Comparison of ENCODE assay signal across 31 cellular contexts in the genomic region with DNA sequence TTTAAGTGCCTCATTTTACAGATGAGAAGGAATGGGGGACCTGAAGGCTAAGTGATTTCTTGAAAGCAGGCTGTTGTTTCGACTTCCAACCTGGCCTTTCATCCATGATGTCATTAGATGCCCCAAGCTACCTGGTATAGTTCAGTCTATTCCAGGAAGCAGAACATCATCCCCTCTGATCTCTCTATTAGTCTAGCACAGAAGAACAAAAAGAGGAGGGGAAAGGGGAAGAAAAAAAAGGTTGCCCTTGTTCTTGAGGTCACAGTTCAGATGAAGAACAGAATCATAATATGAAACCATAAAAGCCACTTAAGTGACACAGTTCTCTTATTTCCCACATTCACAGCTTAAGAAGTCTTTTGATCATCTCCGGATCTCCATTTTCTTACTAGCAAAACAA.
DNase-seq lines count a peak whose midpoint lies in the region; ATAC-seq and TF ChIP-seq lines count a peak whose summit lies in the region.
"Had no signal": no experiment of that assay in that cellular context is flagged by ENCODE, and none has a peak within 500 bp of the region (broad histone marks: within the 10 kb centered on the region; RNA-seq: fewer than 3 reads in every experiment).

No MANE protein-coding gene starts in this region.

- peaks cover 15% of the 10 kb centered on the region for H3K36me3 Mint-ChIP-seq in activated CD8-positive, alpha-beta memory T cell treated with anti-CD3 and anti-CD28 coated beads, Interleukin-2, amount 10 ng/mL, durations not matched to agents 7 days and 5 days
- H3K36me3 Mint-ChIP-seq in activated T-helper 1 cell treated with anti-CD3 and anti-CD28 coated beads, Interleukin-12 subunit alpha, Interleukin-12 subunit beta, Interleukin-2, Interleukin-4 antibody, amounts not matched to agents 30 ng/mL and 10 ng/mL and 1 ng/mL, durations not matched to agents 14 hours and 24 hours and 36 hours (ENCODE audit: low read depth): peaks cover 2% of the 10 kb centered on the region
- H3K36me3 Mint-ChIP-seq in naive thymus-derived CD8-positive, alpha-beta T cell: no peaks in the 10 kb centered on the region
- H3K36me3 Mint-ChIP-seq: brain had no signal

- H2AFZ ChIP-seq in DND-41 (ENCODE audit: low read depth, low read length): no peak overlapping the region
- H2AFZ ChIP-seq: parathyroid adenoma had no signal

- POLR2A ChIA-PET in naive thymus-derived CD8-positive, alpha-beta T cell (lab: Charles Lee): interaction anchor here (1.5 kb wide), 1 partner anchor 9 kb away, joined by 7 read pairs; no protein-coding TSS in a partner anchor

- intact Hi-C loops in activated T-helper 1 cell treated with anti-CD3 and anti-CD28 coated beads, Interleukin-12 subunit alpha, Interleukin-12 subunit beta, Interleukin-2, Interleukin-4 antibody, amounts not matched to agents 30 ng/mL and 10 ng/mL and 1 ng/mL, durations not matched to agents 14 hours and 24 hours and 36 hours (cut with micrococcal nuclease): loop anchor here (1.0 to 5.0 kb wide), 4 partner anchors 26 to 726 kb away; a partner anchor contains a TSS

- no peaks in the 10 kb centered on the region for H3K79me2 ChIP-seq in DND-41 (ENCODE audit: insufficient read depth, low read length)
- H3K79me2 ChIP-seq: parathyroid adenoma had no signal

- peak; percentile 61 for DNase-seq in activated CD8-positive, alpha-beta memory T cell treated with anti-CD3 and anti-CD28 coated beads, Interleukin-2, amount 10 ng/mL, durations not matched to agents 7 days and 5 days
- no peak for DNase-seq in activated CD8-positive, alpha-beta memory T cell treated with anti-CD3 and anti-CD28 coated beads, Interleukin-2, amount 50 U/mL, for 4 hours
- no peak for DNase-seq in DND-41
- DNase-seq in activated T-helper 1 cell treated with anti-CD3 and anti-CD28 coated beads, Interleukin-12 subunit alpha, Interleukin-12 subunit beta, Interleukin-2, Interleukin-4 antibody, amounts not matched to agents 30 ng/mL and 10 ng/mL and 1 ng/mL, durations not matched to agents 14 hours and 24 hours and 36 hours (ENCODE audit: low spot score): no peak
- peak in 7 of 10 donors; percentile 28 to 88 (median 46) for DNase-seq in naive thymus-derived CD8-positive, alpha-beta T cell
- DNase-seq in SHP77 treated with DMSO at 0.1 percent for 48 hours (lab: John Stamatoyannopoulos, UW): no peak
- no peak for DNase-seq in C1 segment of cervical spinal cord (lab: John Stamatoyannopoulos, UW)
- no peak for DNase-seq in HuH-7 (ENCODE audit: low spot score)
- DNase-seq: ACHN; activated B cell treated with CpG ODN at 0.5 μM for 24 hours; effector CD4-positive, alpha-beta T cell; EL; erythroblast; foreskin fibroblast; heart left ventricle; mucosa of descending colon; NCI-H1105 treated with DMSO at 0.1 percent for 48 hours; NCI-H2029; NCI-H345; NCI-H748 treated with DMSO at 0.1 percent for 48 hours; SK-N-SH; stimulated activated CD4-positive, alpha-beta T cell treated with anti-CD3 and anti-CD28 coated beads, Interleukin-12 subunit alpha, Interleukin-12 subunit beta, amount 100 ng/mL, for 4 hours; stimulated activated CD4-positive, alpha-beta T cell treated with anti-CD3 and anti-CD28 coated beads, Interleukin-4, amount 100 ng/mL, for 24 hours; T-helper 9 cell had no signal

- peak; percentile 93 for ATAC-seq in activated CD8-positive, alpha-beta memory T cell treated with anti-CD3 and anti-CD28 coated beads, Interleukin-2, amount 10 ng/mL, durations not matched to agents 7 days and 5 days
- peak; percentile 62 for ATAC-seq in DND-41 (ENCODE audit: insufficient read depth, low read depth)
- ATAC-seq in naive thymus-derived CD8-positive, alpha-beta T cell: peak; percentile 83 to 90
- ATAC-seq: heart left ventricle, mucosa of descending colon had no signal

- peaks cover 2% of the 10 kb centered on the region for H3K9me3 Mint-ChIP-seq in activated CD8-positive, alpha-beta memory T cell treated with anti-CD3 and anti-CD28 coated beads, Interleukin-2, amount 10 ng/mL, durations not matched to agents 7 days and 5 days (ENCODE audit: low read depth)
- H3K9me3 Mint-ChIP-seq in activated T-helper 1 cell treated with anti-CD3 and anti-CD28 coated beads, Interleukin-12 subunit alpha, Interleukin-12 subunit beta, Interleukin-2, Interleukin-4 antibody, amounts not matched to agents 30 ng/mL and 10 ng/mL and 1 ng/mL, durations not matched to agents 14 hours and 24 hours and 36 hours: peaks cover 5% of the 10 kb centered on the region
- H3K9me3 Mint-ChIP-seq in naive thymus-derived CD8-positive, alpha-beta T cell: peaks cover 0 to 1% (median 0%) of the 10 kb centered on the region in 9 donors
- H3K9me3 Mint-ChIP-seq: activated B cell treated with CpG ODN at 0.5 μM for 24 hours, neural crest cell had no signal

- no peaks in the 10 kb centered on the region for H3K27me3 Mint-ChIP-seq in activated CD8-positive, alpha-beta memory T cell treated with anti-CD3 and anti-CD28 coated beads, Interleukin-2, amount 10 ng/mL, durations not matched to agents 7 days and 5 days
- peaks cover 3% of the 10 kb centered on the region for H3K27me3 Mint-ChIP-seq in activated T-helper 1 cell treated with anti-CD3 and anti-CD28 coated beads, Interleukin-12 subunit alpha, Interleukin-12 subunit beta, Interleukin-2, Interleukin-4 antibody, amounts not matched to agents 30 ng/mL and 10 ng/mL and 1 ng/mL, durations not matched to agents 14 hours and 24 hours and 36 hours (ENCODE audit: insufficient read depth)
- H3K27me3 Mint-ChIP-seq in naive thymus-derived CD8-positive, alpha-beta T cell: no peaks in the 10 kb centered on the region

- H3K27ac Mint-ChIP-seq in activated CD8-positive, alpha-beta memory T cell treated with anti-CD3 and anti-CD28 coated beads, Interleukin-2, amount 10 ng/mL, durations not matched to agents 7 days and 5 days: peak overlapping the region; percentile 95
- H3K27ac Mint-ChIP-seq in activated T-helper 1 cell treated with anti-CD3 and anti-CD28 coated beads, Interleukin-12 subunit alpha, Interleukin-12 subunit beta, Interleukin-2, Interleukin-4 antibody, amounts not matched to agents 30 ng/mL and 10 ng/mL and 1 ng/mL, durations not matched to agents 14 hours and 24 hours and 36 hours: peak overlapping the region; percentile 67
- H3K27ac Mint-ChIP-seq in naive thymus-derived CD8-positive, alpha-beta T cell: peak overlapping the region; percentile 86 to 98 (median 92)
- H3K27ac Mint-ChIP-seq: activated B cell treated with CpG ODN at 0.5 μM for 24 hours, brain had no signal

- no peak overlapping the region for H3K4me2 ChIP-seq in DND-41 (ENCODE audit: insufficient read depth, low read length)
- H3K4me2 ChIP-seq: SK-N-SH had no signal

- no peaks in the 10 kb centered on the region for H4K20me1 ChIP-seq in DND-41 (ENCODE audit: insufficient read depth, low read length)

- H3K4me1 Mint-ChIP-seq in activated CD8-positive, alpha-beta memory T cell treated with anti-CD3 and anti-CD28 coated beads, Interleukin-2, amount 10 ng/mL, durations not matched to agents 7 days and 5 days: peaks cover 69% of the 10 kb centered on the region
- H3K4me1 Mint-ChIP-seq in activated T-helper 1 cell treated with anti-CD3 and anti-CD28 coated beads, Interleukin-12 subunit alpha, Interleukin-12 subunit beta, Interleukin-2, Interleukin-4 antibody, amounts not matched to agents 30 ng/mL and 10 ng/mL and 1 ng/mL, durations not matched to agents 14 hours and 24 hours and 36 hours (ENCODE audit: low read depth): peaks cover 25% of the 10 kb centered on the region
- H3K4me1 Mint-ChIP-seq in naive thymus-derived CD8-positive, alpha-beta T cell: peaks cover 35 to 90% (median 73%) of the 10 kb centered on the region in 4 donors
- H3K4me1 Mint-ChIP-seq: activated B cell treated with CpG ODN at 0.5 μM for 24 hours had no signal

- peaks cover 5% of the 10 kb centered on the region for H3K27me3 ChIP-seq in DND-41 (ENCODE audit: insufficient read depth, low read length, poor library complexity)
- H3K27me3 ChIP-seq: right atrium auricular region had no signal

- H3K4me3 Mint-ChIP-seq in activated CD8-positive, alpha-beta memory T cell treated with anti-CD3 and anti-CD28 coated beads, Interleukin-2, amount 10 ng/mL, durations not matched to agents 7 days and 5 days: peak overlapping the region; percentile 56
- H3K4me3 Mint-ChIP-seq in activated T-helper 1 cell treated with anti-CD3 and anti-CD28 coated beads, Interleukin-12 subunit alpha, Interleukin-12 subunit beta, Interleukin-2, Interleukin-4 antibody, amounts not matched to agents 30 ng/mL and 10 ng/mL and 1 ng/mL, durations not matched to agents 14 hours and 24 hours and 36 hours: no peak overlapping the region
- peak overlapping the region; percentile 38 to 82 (median 68) for H3K4me3 Mint-ChIP-seq in naive thymus-derived CD8-positive, alpha-beta T cell
- H3K4me3 Mint-ChIP-seq: activated B cell treated with CpG ODN at 0.5 μM for 24 hours, brain, neural crest cell had no signal

- CTCF ChIA-PET in activated CD8-positive, alpha-beta memory T cell treated with anti-CD3 and anti-CD28 coated beads, Interleukin-2, amount 10 ng/mL, durations not matched to agents 7 days and 5 days (lab: Charles Lee): interaction anchor here (1.1 to 2.5 kb wide), 5 partner anchors 9 to 322 kb away, joined by 3 to 10 read pairs (median 7); no protein-coding TSS in a partner anchor

- no peak overlapping the region for H3K27ac ChIP-seq in DND-41 (ENCODE audit: low read length)
- H3K27ac ChIP-seq: heart left ventricle, parathyroid adenoma, right atrium auricular region, RWPE1 had no signal

- H3K4me3 ChIP-seq in DND-41 (ENCODE audit: low read depth in 1 of 2, low read length in 2 of 2): no peak overlapping the region
- H3K4me3 ChIP-seq: HAP-1, heart left ventricle, lung, mucosa of descending colon, right atrium auricular region had no signal

- no peaks in the 10 kb centered on the region for H3K36me3 ChIP-seq in DND-41 (ENCODE audit: insufficient read depth, low read length)
- H3K36me3 ChIP-seq: HAP-1, heart left ventricle, right atrium auricular region had no signal

- no peaks in the 10 kb centered on the region for H3K9me3 ChIP-seq in DND-41 (ENCODE audit: insufficient read depth, low read length, severe bottlenecking)
- H3K9me3 ChIP-seq: HAP-1, heart left ventricle, mucosa of descending colon, right atrium auricular region, SK-N-SH had no signal

- no peak for TF ChIP-seq CTCF in DND-41 (IDR thresholded peaks at IDR 0.05; ENCODE audit: borderline replicate concordance, extremely low read depth, low read length, poor library complexity, severe bottlenecking)

- no peak overlapping the region for H3K9ac ChIP-seq in DND-41 (ENCODE audit: low read depth, low read length)
- H3K9ac ChIP-seq: parathyroid adenoma, SK-N-SH had no signal

- H3K4me1 ChIP-seq in DND-41 (ENCODE audit: insufficient read depth, low read length): no peaks in the 10 kb centered on the region; the same call in 1 of the 2 replicates
- H3K4me1 ChIP-seq: HAP-1, heart left ventricle, parathyroid adenoma, right atrium auricular region had no signal

Comparison
In these comparisons a context has a peak if more than half of its experiments do, and no peak if none do; other contexts are left out.
1. DNase-seq: peak in activated CD8-positive, alpha-beta memory T cell treated with anti-CD3 and anti-CD28 coated beads, Interleukin-2, amount 10 ng/mL, durations not matched to agents 7 days and 5 days (single experiment) and naive thymus-derived CD8-positive, alpha-beta T cell (7 of 10); none in activated CD8-positive, alpha-beta memory T cell treated with anti-CD3 and anti-CD28 coated beads, Interleukin-2, amount 50 U/mL, for 4 hours (single experiment), DND-41 (single experiment), activated T-helper 1 cell treated with anti-CD3 and anti-CD28 coated beads, Interleukin-12 subunit alpha, Interleukin-12 subunit beta, Interleukin-2, Interleukin-4 antibody, amounts not matched to agents 30 ng/mL and 10 ng/mL and 1 ng/mL, durations not matched to agents 14 hours and 24 hours and 36 hours (single experiment), SHP77 treated with DMSO at 0.1 percent for 48 hours (single experiment), C1 segment of cervical spinal cord (0 of 14) and HuH-7 (single experiment).
2. Peak in every context shown above with its lines, with median percentiles within 50 percentile points of each other: ATAC-seq and H3K27ac Mint-ChIP-seq.